8 cellular contexts compared by ENCODE assay signal in genomic region chr15:34341922-34342736, GRCh38. TPM values are rescaled to one million over a fixed set of nuclear protein-coding genes. Genes with fewer than 3 reads are reported as not detected.
DNase-seq lines count a peak whose midpoint lies in the region; ATAC-seq and TF ChIP-seq lines count a peak whose summit lies in the region.

No MANE protein-coding gene starts in this region.

- H3K27me3 ChIP-seq in ACC112 (ENCODE audit: insufficient read depth, low read length) (no peaks in the 10 kb centered on the region), HL-60 (ENCODE audit: insufficient read depth, poor library complexity, severe bottlenecking) (no peaks in the 10 kb centered on the region), mammary epithelial cell (ENCODE audit: insufficient read depth, low read length) (no peaks in the 10 kb centered on the region), mononuclear cell (ENCODE audit: insufficient read depth, low read length) (no peaks in the 10 kb centered on the region)

- H3K4me3 ChIP-seq in ACC112 (ENCODE audit: low read depth, low read length) (peak overlapping the region; percentile 79), HL-60 (replicated peaks; ENCODE audit: insufficient read depth, low read length) (peak overlapping the region; percentile 88), mammary epithelial cell (replicated peaks in 1 of 3; ENCODE audit: insufficient read depth in 1 of 3, low read depth in 2 of 3, low read length in 3 of 3) (peak overlapping the region; percentile 91 to 95 (median 94)), mononuclear cell (ENCODE audit: low read length) (peak overlapping the region; percentile 98)

- DNase-seq in HL-60 (ENCODE audit: low read depth in 1 of 2, low spot score in 1 of 2) = no peak
- peak; percentile 7 for DNase-seq in mammary epithelial cell
- DNase-seq in Kasumi-1 (lab: John Stamatoyannopoulos, UW) = no peak
- no peak for DNase-seq in EL

- H3K36me3 ChIP-seq in ACC112 (ENCODE audit: insufficient read depth, low read length) = peaks cover 9% of the 10 kb centered on the region; the same call in 1 of the 2 replicates
- peaks cover 14% of the 10 kb centered on the region for H3K36me3 ChIP-seq in mammary epithelial cell (ENCODE audit: insufficient read depth, low read length)

- in situ Hi-C loops in mammary epithelial cell (cut with MboI; ENCODE audit: low sequenced_read_pairs in 2 of 2) = loop anchor here (10.0 to 25.0 kb wide), 2 partner anchors 97 to 105 kb away; partner anchors contain the start of gene EMC4 (in 1 of the 2)

- WGBS in mammary epithelial cell (ENCODE audit: low coverage, missing lambda C conversion rate) = 57% methylated on average over 35 of the region's 36 CpGs

- CTCF ChIA-PET in mammary epithelial cell (lab: Charles Lee; ENCODE audit: low non-redundant PET) = interaction anchor here (0.8 to 1.0 kb wide), 2 partner anchors 67 to 101 kb away, joined by 3 read pairs; no protein-coding TSS in a partner anchor

- TF ChIP-seq CTCF in HL-60 (IDR thresholded peaks at IDR 0.05; ENCODE audit: insufficient read depth, low read length) (no peak), mammary epithelial cell (conservative IDR thresholded peaks at IDR 0.05 in 1 of 2, IDR thresholded peaks at IDR 0.05 in 1 of 2; ENCODE audit: extremely low read depth in 1 of 2, insufficient read depth in 1 of 2, low read depth in 1 of 2, low read length in 2 of 2) (no peak)

- H3K79me2 ChIP-seq in ACC112 (ENCODE audit: control insufficient read depth, insufficient read depth, low read length, unreplicated experiment) = peaks cover 38% of the 10 kb centered on the region
- H3K79me2 ChIP-seq in mammary epithelial cell (ENCODE audit: insufficient read depth, low read length) = peaks cover 34% of the 10 kb centered on the region

- peak overlapping the region; percentile 70 for H3K4me2 ChIP-seq in mammary epithelial cell (ENCODE audit: insufficient read depth, low read depth, low read length)

- peak overlapping the region; percentile 66 for H3K27ac ChIP-seq in ACC112 (ENCODE audit: low read depth, low read length)
- peak overlapping the region; percentile 85 for H3K27ac ChIP-seq in HL-60 (replicated peaks)
- H3K27ac ChIP-seq in mammary epithelial cell (ENCODE audit: insufficient read depth, low read depth, low read length) = peak overlapping the region; percentile 87

- peak overlapping the region; percentile 75 for H2AFZ ChIP-seq in ACC112 (ENCODE audit: low read length, unreplicated experiment)
- H2AFZ ChIP-seq in mammary epithelial cell (ENCODE audit: low read depth, low read length) = peak overlapping the region; percentile 97

- no peak for TF ChIP-seq POLR2A in GM18505 (IDR thresholded peaks at IDR 0.05; ENCODE audit: borderline replicate concordance, extremely low read depth, insufficient read depth, insufficient read length)

- dilution Hi-C loops in mammary epithelial cell (cut with HindIII; ENCODE audit: low sequenced_read_pairs) = no loop called here

- H3K4me1 ChIP-seq in ACC112 (ENCODE audit: control insufficient read depth, insufficient read depth, low read length, unreplicated experiment) = peaks cover 28% of the 10 kb centered on the region
- H3K4me1 ChIP-seq in mammary epithelial cell (ENCODE audit: insufficient read depth, low read length) = peaks cover 4% of the 10 kb centered on the region
- peaks cover 32% of the 10 kb centered on the region for H3K4me1 ChIP-seq in mononuclear cell (ENCODE audit: insufficient read depth, low read length)

- H4K20me1 ChIP-seq in mammary epithelial cell (ENCODE audit: insufficient read depth, low read length) = no peaks in the 10 kb centered on the region

- peak overlapping the region; percentile 98 for H3K9ac ChIP-seq in mammary epithelial cell (ENCODE audit: insufficient read depth, low read length)

- BruUV-seq in mammary epithelial cell (replicated peaks; lab: Mats Ljungman, UMichigan) = no TSS peak

- H3K9me3 ChIP-seq in mammary epithelial cell (replicated peaks; ENCODE audit: insufficient read depth, low read length) = no peaks in the 10 kb centered on the region
- H3K9me3 ChIP-seq in mononuclear cell (ENCODE audit: low read depth, low read length) = no peaks in the 10 kb centered on the region

- no peak for ATAC-seq in HG02678 (IDR thresholded peaks at IDR 0.05; ENCODE audit: unreplicated experiment)
- ATAC-seq in GM18505 (IDR thresholded peaks at IDR 0.05; ENCODE audit: unreplicated experiment) = no peak

- intact Hi-C loops in mammary epithelial cell (cut with micrococcal nuclease) = loop anchor here (2.0 kb wide), 1 partner anchor 101 kb away; no protein-coding TSS in a partner anchor

RNA-seq across cellular contexts. Expression of gene NOP10, which starts 0.8 kb away (rescaled TPM):
- total RNA-seq in mammary epithelial cell = 100 to 1,000 TPM; 187 to 239 TPM
- polyA plus RNA-seq in mammary epithelial cell = 514 TPM
- polyA minus RNA-seq in mammary epithelial cell = 226 TPM
- total RNA-seq in mononuclear cell = 112 TPM

RNA-seq across cellular contexts. Expression of gene NUTM1, which starts 1.0 kb away (rescaled TPM):
- total RNA-seq in mammary epithelial cell (not detected), mononuclear cell (not detected)
- not detected for polyA plus RNA-seq in mammary epithelial cell
- polyA minus RNA-seq in mammary epithelial cell = not detected

RNA-seq across cellular contexts. Expression of gene SLC12A6, which starts 4.5 kb away (rescaled TPM):
- total RNA-seq in mammary epithelial cell (10 to 100 TPM; 15.2 to 17.6 TPM), mononuclear cell (87.5 TPM)
- polyA plus RNA-seq in mammary epithelial cell = 7.8 TPM
- polyA minus RNA-seq in mammary epithelial cell = 23.0 TPM

RNA-seq across cellular contexts. Expression of gene LPCAT4, which starts 24.9 kb away (rescaled TPM):
- total RNA-seq in mammary epithelial cell (10 to 100 TPM in 1 of 2 donors, 1 to 10 TPM in 1; 9.5 to 74.6 TPM), mononuclear cell (9.2 TPM)
- 72.7 TPM for polyA plus RNA-seq in mammary epithelial cell
- 59.2 TPM for polyA minus RNA-seq in mammary epithelial cell
